In genomic region chr2:73783402-73783801, GRCh38 we compare ENCODE assay signal across 12 cellular contexts. TPM values are rescaled to one million over a fixed set of nuclear protein-coding genes. Genes with fewer than 3 reads are reported as not detected.
"Had no signal": no experiment of that assay in that cellular context is flagged by ENCODE, and none has a peak within 500 bp of the region (broad histone marks: within the 10 kb centered on the region; RNA-seq: fewer than 3 reads in every experiment).

No MANE protein-coding gene starts in this region.

RNA-seq across cellular contexts. Expression of gene C2orf78, which starts 0.6 kb away (rescaled TPM):
- total RNA-seq: fibroblast of lung; heart right ventricle; left lobe of liver; lung microvascular endothelial cell; mucosa of descending colon; natural killer cell; posterior vena cava; right cardiac atrium; subcutaneous adipose tissue; T-helper 2 cell treated with Interferon-gamma antibody and Interleukin-4, amounts not matched to agents 100 ng/mL and 5 ng/mL, for 36 hours; vagina had no signal
- polyA plus RNA-seq: fibroblast of lung, heart right ventricle, right cardiac atrium, small intestine had no signal
